Comparison of ENCODE assay signal across 1 cellular context in the genomic region with DNA sequence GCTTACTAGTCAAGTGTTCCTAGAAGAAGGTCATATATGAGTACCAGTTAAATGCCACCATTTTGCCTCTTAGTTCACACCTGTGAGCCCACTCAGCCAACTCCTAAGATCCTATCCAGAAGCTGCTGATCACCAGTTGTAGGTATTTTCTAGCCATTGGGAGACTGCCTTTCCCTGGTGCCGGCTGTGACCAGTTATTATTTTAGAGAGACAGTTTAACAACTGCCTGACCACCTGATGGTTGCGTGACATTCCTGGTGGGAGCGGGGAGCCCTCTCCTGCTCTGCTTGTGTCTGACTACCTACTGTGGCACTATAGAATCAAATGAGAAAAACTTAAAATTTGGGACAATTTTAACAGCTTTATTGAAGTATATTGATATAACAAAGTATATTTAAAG.
TF ChIP-seq lines count a peak whose summit lies in the region.

No MANE protein-coding gene starts in this region.

TF ChIP-seq in A549, 52 proteins besides CTCF, POLR2A, EP300 and RAD21 (continued from another document):
- TF ChIP-seq BCL3 (IDR thresholded peaks at IDR 0.05) (no peak), NFE2L2 (conservative IDR thresholded peaks at IDR 0.05; ENCODE audit: low read length) (no peak), BHLHE40 (IDR thresholded peaks at IDR 0.05; ENCODE audit: low read depth, low read length) (no peak)
TF ChIP-seq in A549: peak in this region for 0.
